ENCODE assay signal across 8 cellular contexts in genomic region chr1:227948493-227949260, GRCh38. TPM values are rescaled to one million over a fixed set of nuclear protein-coding genes. Genes with fewer than 3 reads are reported as not detected.
A peak's percentile ranks its signal among the peaks of the same experiment; 100 is the strongest.
DNase-seq lines count a peak whose midpoint lies in the region; ATAC-seq and TF ChIP-seq lines count a peak whose summit lies in the region.

No MANE protein-coding gene starts in this region.

- H2AFZ ChIP-seq in mesenchymal stem cell (ENCODE audit: low read depth, low read length): peak overlapping the region; percentile 39

- peaks cover 14% of the 10 kb centered on the region for H3K4me1 Mint-ChIP-seq in stimulated activated naive CD8-positive, alpha-beta T cell treated with anti-CD3 and anti-CD28 coated beads, Interleukin-15, Interleukin-2, amounts not matched to agents 100 ng/mL and 50 ng/mL, for 24 hours (ENCODE audit: low read depth)

- WGBS in mesenchymal stem cell: 38% methylated on average over 25 of the region's 25 CpGs

- no peak overlapping the region for H2BK5ac ChIP-seq in mesenchymal stem cell (ENCODE audit: low read depth, low read length, poor library complexity, severe bottlenecking)

- in situ Hi-C loops in astrocyte of the cerebellum (cut with HindIII; ENCODE audit: low sequenced_read_pairs): loop anchor here (25.0 kb wide), 1 partner anchor 186 kb away; no protein-coding TSS in a partner anchor

- peak overlapping the region; percentile 52 for H3K4me3 ChIP-seq in astrocyte of the cerebellum (ENCODE audit: low read depth, low read length)
- H3K4me3 ChIP-seq in mesenchymal stem cell (ENCODE audit: insufficient read depth in 1 of 2, low read depth in 1 of 2, low read length in 2 of 2): peak overlapping the region; percentile 70 to 86

- no peak overlapping the region for H3K27ac Mint-ChIP-seq in stimulated activated naive CD8-positive, alpha-beta T cell treated with anti-CD3 and anti-CD28 coated beads, Interleukin-15, Interleukin-2, amounts not matched to agents 100 ng/mL and 50 ng/mL, for 24 hours

- no peak overlapping the region for H3K27ac ChIP-seq in mesenchymal stem cell (ENCODE audit: low read length, poor library complexity, severe bottlenecking)

- H3K9me3 ChIP-seq in mesenchymal stem cell (ENCODE audit: control insufficient read depth, low read length): no peaks in the 10 kb centered on the region

- H3K4ac ChIP-seq in mesenchymal stem cell (ENCODE audit: low read depth in 1 of 2, low read length in 2 of 2): no peak overlapping the region

- no peak overlapping the region for H3K23ac ChIP-seq in mesenchymal stem cell (ENCODE audit: low read length in 2 of 2)

- H2BK12ac ChIP-seq in mesenchymal stem cell (ENCODE audit: low read length in 2 of 2): no peak overlapping the region

- peaks cover 15% of the 10 kb centered on the region for H3K27me3 Mint-ChIP-seq in stimulated activated naive CD8-positive, alpha-beta T cell treated with anti-CD3 and anti-CD28 coated beads, Interleukin-15, Interleukin-2, amounts not matched to agents 100 ng/mL and 50 ng/mL, for 24 hours

- no peaks in the 10 kb centered on the region for H3K36me3 Mint-ChIP-seq in stimulated activated naive CD8-positive, alpha-beta T cell treated with anti-CD3 and anti-CD28 coated beads, Interleukin-15, Interleukin-2, amounts not matched to agents 100 ng/mL and 50 ng/mL, for 24 hours (ENCODE audit: low read depth)

- no peak for TF ChIP-seq CTCF in astrocyte of the cerebellum (IDR thresholded peaks at IDR 0.05; ENCODE audit: low read depth, low read length, missing control alignments)

- ATAC-seq in stimulated activated naive CD8-positive, alpha-beta T cell treated with anti-CD3 and anti-CD28 coated beads, Interleukin-15, Interleukin-2, amounts not matched to agents 100 U/mL and 50 U/mL, for 24 hours: no peak
- no peak for ATAC-seq in GM19035 (IDR thresholded peaks at IDR 0.05; ENCODE audit: unreplicated experiment)
- ATAC-seq in HG03442 (IDR thresholded peaks at IDR 0.05; ENCODE audit: unreplicated experiment): no peak
- no peak for ATAC-seq in HG03439 (IDR thresholded peaks at IDR 0.05; ENCODE audit: unreplicated experiment)

- H3K79me1 ChIP-seq in mesenchymal stem cell (replicated peaks; ENCODE audit: low read length, poor library complexity, severe bottlenecking): peaks cover 11% of the 10 kb centered on the region

- H3K4me3 Mint-ChIP-seq in stimulated activated naive CD8-positive, alpha-beta T cell treated with anti-CD3 and anti-CD28 coated beads, Interleukin-15, Interleukin-2, amounts not matched to agents 100 ng/mL and 50 ng/mL, for 24 hours: peak overlapping the region; percentile 52

- no peak overlapping the region for H2AK5ac ChIP-seq in mesenchymal stem cell (ENCODE audit: low read length, severe bottlenecking)

- no peaks in the 10 kb centered on the region for H3K9me3 Mint-ChIP-seq in stimulated activated naive CD8-positive, alpha-beta T cell treated with anti-CD3 and anti-CD28 coated beads, Interleukin-15, Interleukin-2, amounts not matched to agents 100 ng/mL and 50 ng/mL, for 24 hours

- no peak overlapping the region for H2BK120ac ChIP-seq in mesenchymal stem cell (ENCODE audit: low read depth, low read length)

- H2BK15ac ChIP-seq in mesenchymal stem cell (ENCODE audit: low read depth, poor library complexity, severe bottlenecking): no peak overlapping the region

- no peak overlapping the region for H3K14ac ChIP-seq in mesenchymal stem cell (ENCODE audit: low read length in 2 of 2)

- H3K9ac ChIP-seq in mesenchymal stem cell (ENCODE audit: low read length): peak overlapping the region; percentile 78

- peak overlapping the region; percentile 73 for H3K4me2 ChIP-seq in mesenchymal stem cell (ENCODE audit: low read length, poor library complexity, severe bottlenecking)

- H4K91ac ChIP-seq in mesenchymal stem cell (ENCODE audit: low read length): no peak overlapping the region

- H3K4me1 ChIP-seq in mesenchymal stem cell (ENCODE audit: control insufficient read depth, insufficient read depth, low read depth, low read length): peaks cover 44% of the 10 kb centered on the region

- no peak overlapping the region for H4K8ac ChIP-seq in mesenchymal stem cell (ENCODE audit: low read length)

- peak overlapping the region in 1 of 2 experiments; percentile 22 for H3K18ac ChIP-seq in mesenchymal stem cell (ENCODE audit: low read depth in 1 of 2, low read length in 2 of 2)

- peaks cover 4 to 10% of the 10 kb centered on the region in 2 experiments for H3K27me3 ChIP-seq in mesenchymal stem cell (ENCODE audit: control insufficient read depth in 1 of 2, insufficient read depth in 1 of 2, low read length in 2 of 2)

- H3K36me3 ChIP-seq in mesenchymal stem cell (ENCODE audit: control insufficient read depth in 1 of 2, insufficient read depth in 2 of 2, low read depth in 1 of 2, low read length in 2 of 2): peaks cover 0 to 6% of the 10 kb centered on the region in 2 experiments

- no peak for DNase-seq in stimulated activated naive CD8-positive, alpha-beta T cell treated with anti-CD3 and anti-CD28 coated beads, Interleukin-15, Interleukin-2, amounts not matched to agents 100 U/mL and 50 U/mL, for 24 hours
- DNase-seq in astrocyte of the cerebellum (ENCODE audit: low read depth): no peak
- DNase-seq in mesenchymal stem cell: peak; percentile 23
- DNase-seq in germinal center (ENCODE audit: low spot score): no peak

RNA-seq across cellular contexts. Expression of gene WNT9A, which starts 0.9 kb away (rescaled TPM):
- 0.12 TPM for polyA plus RNA-seq in mesenchymal stem cell (2013, experiment 1 of 2)
- 0.12 TPM for polyA plus RNA-seq in mesenchymal stem cell (2013, experiment 2 of 2)

RNA-seq across cellular contexts. Expression of gene WNT3A, which starts 58.1 kb away (rescaled TPM):
- not detected for polyA plus RNA-seq in mesenchymal stem cell (2013, experiment 1 of 2)
- not detected for polyA plus RNA-seq in mesenchymal stem cell (2013, experiment 2 of 2)
